ENCODE assay signal across 11 cellular contexts in the genomic region with DNA sequence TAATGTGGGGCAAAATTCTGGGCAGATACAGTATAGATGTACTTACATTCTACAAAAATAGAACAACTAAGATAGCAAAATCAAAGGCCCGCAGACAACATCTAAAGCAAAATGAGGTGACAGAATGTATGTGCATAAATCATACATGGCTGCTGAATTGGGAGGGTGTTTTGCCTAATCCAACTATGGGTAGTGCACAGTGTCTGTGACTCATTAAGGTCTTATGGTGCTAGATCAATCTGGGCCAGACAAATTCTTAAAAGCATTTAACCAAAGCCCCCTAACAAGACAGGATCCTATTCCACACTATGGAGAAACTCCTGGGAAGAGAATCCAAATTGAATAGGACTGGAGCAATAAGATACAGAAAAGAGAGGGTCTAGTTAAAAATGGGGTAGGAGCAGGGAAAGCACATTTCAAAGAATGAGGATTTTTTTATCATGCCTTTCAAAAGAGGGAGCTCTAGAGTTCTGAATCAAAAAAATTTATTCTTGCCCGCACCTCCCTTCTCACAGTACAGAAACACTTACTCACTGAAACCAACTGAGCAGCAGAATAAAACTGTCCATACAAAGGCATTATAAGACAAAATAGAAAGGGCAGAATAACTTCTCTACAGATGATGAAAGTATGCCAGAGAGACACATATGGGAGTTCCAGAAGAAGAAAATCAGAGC.
DNase-seq lines count a peak whose midpoint lies in the region; ATAC-seq, FAIRE-seq and TF ChIP-seq lines count a peak whose summit lies in the region.
"Had no signal": no experiment of that assay in that cellular context is flagged by ENCODE, and none has a peak within 500 bp of the region (broad histone marks: within the 10 kb centered on the region; RNA-seq: fewer than 3 reads in every experiment).

No MANE protein-coding gene starts in this region.

- intact Hi-C loops in left ventricle myocardium inferior (cut with micrococcal nuclease) (loop anchor here (5.0 kb wide), 1 partner anchor 150 kb away; no protein-coding TSS in a partner anchor), left ventricle myocardium superior (cut with micrococcal nuclease) (loop anchor here (5.0 kb wide), 1 partner anchor 150 kb away; no protein-coding TSS in a partner anchor)

- H3K9me3 ChIP-seq in left ventricle myocardium inferior (replicated peaks): peaks cover 30% of the 10 kb centered on the region
- no peaks in the 10 kb centered on the region for H3K9me3 ChIP-seq in fibroblast of lung (ENCODE audit: control insufficient read depth, insufficient read depth, low read depth, low read length)
- H3K9me3 ChIP-seq: prostate gland had no signal

- H3K4me2 ChIP-seq in fibroblast of lung (ENCODE audit: extremely low read depth, insufficient read depth, low read length): no peak overlapping the region

- TF ChIP-seq CTCF in left ventricle myocardium inferior (IDR thresholded peaks at IDR 0.05; ENCODE audit: borderline replicate concordance): peak; percentile 41
- TF ChIP-seq CTCF in fibroblast of lung (conservative IDR thresholded peaks at IDR 0.05 in 1 of 2, IDR thresholded peaks at IDR 0.05 in 1 of 2; ENCODE audit: low read depth in 1 of 2, low read length in 2 of 2): peak; percentile 36 to 47

- H3K27me3 ChIP-seq in left ventricle myocardium inferior (ENCODE audit: low read depth) (no peaks in the 10 kb centered on the region), fibroblast of lung (ENCODE audit: control insufficient read depth, insufficient read depth, low read length) (no peaks in the 10 kb centered on the region)

- no peaks in the 10 kb centered on the region for H3K36me3 ChIP-seq in left ventricle myocardium inferior
- H3K36me3 ChIP-seq in fibroblast of lung (ENCODE audit: control insufficient read depth, insufficient read depth, low read length): no peaks in the 10 kb centered on the region
- H3K36me3 ChIP-seq: prostate gland had no signal

- H3K4me1 ChIP-seq in left ventricle myocardium inferior: peaks cover 2% of the 10 kb centered on the region
- no peaks in the 10 kb centered on the region for H3K4me1 ChIP-seq in fibroblast of lung (ENCODE audit: control insufficient read depth, extremely low read depth, insufficient read depth, low read length)
- H3K4me1 ChIP-seq: prostate gland had no signal

- no peak overlapping the region for H3K9ac ChIP-seq in fibroblast of lung (ENCODE audit: insufficient read depth, low read length)

- H4K20me1 ChIP-seq in fibroblast of lung (ENCODE audit: control insufficient read depth, extremely low read depth, insufficient read depth, low read length): no peaks in the 10 kb centered on the region

- H2AFZ ChIP-seq in fibroblast of lung (ENCODE audit: low read length): no peak overlapping the region

- no peak overlapping the region for H3K27ac ChIP-seq in left ventricle myocardium inferior (replicated peaks)
- no peak overlapping the region for H3K27ac ChIP-seq in fibroblast of lung (ENCODE audit: insufficient read depth, low read length)
- H3K27ac ChIP-seq: prostate gland had no signal

- ATAC-seq in left ventricle myocardium superior: no peak
- no peak for ATAC-seq in GM21423 (IDR thresholded peaks at IDR 0.05; ENCODE audit: unreplicated experiment)
- ATAC-seq in GM21619 (IDR thresholded peaks at IDR 0.05; ENCODE audit: unreplicated experiment): no peak

- FAIRE-seq in frontal cortex (lab: Jason Lieb, UNC): no peak

- H3K4me3 ChIP-seq in left ventricle myocardium inferior: no peak overlapping the region
- no peak overlapping the region for H3K4me3 ChIP-seq in fibroblast of lung (replicated peaks in 1 of 4; ENCODE audit: control extremely low read depth in 1 of 4, insufficient read depth in 1 of 4, low read depth in 3 of 4, low read length in 4 of 4)
- H3K4me3 ChIP-seq: prostate gland had no signal

- no peaks in the 10 kb centered on the region for H3K79me2 ChIP-seq in fibroblast of lung (ENCODE audit: control insufficient read depth, insufficient read depth, low read length)

- DNase-seq in left ventricle myocardium inferior (no peak), left ventricle myocardium superior (no peak), RKO (ENCODE audit: low spot score) (peak; percentile 56), fibroblast of lung (ENCODE audit: low read depth in 2 of 2) (peak; percentile 36 to 54), Ammon's horn (ENCODE audit: low spot score) (no peak), frontal cortex (ENCODE audit: low spot score in 2 of 2) (no peak)
- DNase-seq: activated B cell treated with CpG ODN at 0.5 μM for 24 hours, NCI-H2227 treated with DMSO at 0.1 percent for 48 hours had no signal

Comparison
In these comparisons a context has a peak if more than half of its experiments do, and no peak if none do; other contexts are left out.
1. DNase-seq: peak in RKO (single experiment) and fibroblast of lung (2 of 2); none in left ventricle myocardium inferior (single experiment), left ventricle myocardium superior (single experiment), Ammon's horn (single experiment) and frontal cortex (0 of 2).